ENCODE assay signal across 14 cellular contexts in the genomic region with DNA sequence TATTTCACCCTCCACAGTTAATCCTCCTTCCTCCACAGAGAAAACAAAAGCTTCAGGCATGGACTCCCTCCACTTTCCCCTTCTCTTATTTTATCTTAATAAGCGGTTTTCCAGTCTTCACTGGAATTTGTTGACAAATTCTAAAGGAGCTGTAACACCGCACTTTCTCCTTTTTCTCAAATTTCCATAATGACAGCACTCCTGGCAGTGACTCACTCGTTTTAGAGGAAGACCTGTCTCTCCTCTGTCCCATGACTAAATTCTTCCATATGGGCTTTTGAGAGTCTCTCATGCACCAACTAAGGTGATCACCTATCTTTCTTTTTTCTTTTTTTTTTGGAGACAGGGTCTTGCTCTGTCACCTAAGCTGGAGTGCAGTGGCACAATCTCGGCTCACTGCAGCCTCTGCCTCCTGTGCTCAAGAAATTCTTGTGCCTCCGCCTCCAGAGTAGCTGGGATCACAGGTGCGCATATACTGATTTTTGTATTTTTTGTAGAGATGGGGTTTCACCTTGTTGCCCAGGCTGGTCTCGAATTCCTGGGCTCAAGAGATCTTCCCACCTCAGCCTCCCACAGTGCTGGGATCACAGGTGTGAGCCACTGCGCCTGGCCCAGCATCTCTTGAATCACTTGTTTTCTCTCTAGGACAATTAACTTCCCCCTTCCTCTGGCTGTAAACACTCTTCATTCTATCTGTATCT. TPM values are rescaled to one million over a fixed set of nuclear protein-coding genes. Genes with fewer than 3 reads are reported as not detected.
DNase-seq lines count a peak whose midpoint lies in the region; ATAC-seq, FAIRE-seq and TF ChIP-seq lines count a peak whose summit lies in the region.
"Had no signal": no experiment of that assay in that cellular context is flagged by ENCODE, and none has a peak within 500 bp of the region (broad histone marks: within the 10 kb centered on the region; RNA-seq: fewer than 3 reads in every experiment).

No MANE protein-coding gene starts in this region.

- TF ChIP-seq POLR2A in HepG2 (IDR thresholded peaks at IDR 0.05; ENCODE audit: insufficient read depth in 1 of 2, low read depth in 2 of 2, low read length in 2 of 2), result no peak

- H3K4me2 ChIP-seq in HepG2 (ENCODE audit: low read depth, low read length), result no peak overlapping the region

- peaks cover 0 to 26% of the 10 kb centered on the region in 2 experiments; a peak in 3 of 5 replicates for H3K27me3 ChIP-seq in HepG2 (ENCODE audit: control insufficient read depth in 1 of 2, insufficient read depth in 2 of 2, low read length in 2 of 2)

- H3K4me3 ChIP-seq in HepG2 (replicated peaks in 1 of 3; ENCODE audit: insufficient read depth in 1 of 3, low read depth in 2 of 3, low read length in 3 of 3), result no peak overlapping the region
- H3K4me3 ChIP-seq: left ventricle myocardium inferior had no signal

- H4K20me1 ChIP-seq in HepG2 (ENCODE audit: insufficient read depth, low read length), result no peaks in the 10 kb centered on the region

- no peak for TF ChIP-seq RAD21 in HepG2 (CRISPR knock-in tag; IDR thresholded peaks at IDR 0.05)

- H3K4me3 Mint-ChIP-seq in CD14-positive monocyte, result no peak overlapping the region
- peak overlapping the region; percentile 57 for H3K4me3 Mint-ChIP-seq in activated T-helper 17 cell treated with anti-CD3 and anti-CD28 coated beads, Interleukin-2, amount 50 U/mL, for 72 hours
- H3K4me3 Mint-ChIP-seq: CD8-positive, alpha-beta T cell; nephron had no signal

- TF ChIP-seq CTCF in CD14-positive monocyte (IDR thresholded peaks at IDR 0.05), result no peak
- no peak for TF ChIP-seq CTCF in HepG2 (CRISPR knock-in tag; IDR thresholded peaks at IDR 0.05)

- CTCF ChIA-PET in HepG2 (lab: Yijun Ruan, JAX; ENCODE audit: low intra/inter-chr PET ratio, low total read pairs), result no interaction called here

- no peak overlapping the region for H3K27ac ChIP-seq in HepG2 (ENCODE audit: extremely low read length, insufficient read depth, low read length)
- H3K27ac ChIP-seq: left ventricle myocardium inferior had no signal

- H3K36me3 Mint-ChIP-seq in CD14-positive monocyte, result peaks cover 68 to 80% of the 10 kb centered on the region in 2 donors
- peaks cover 10% of the 10 kb centered on the region for H3K36me3 Mint-ChIP-seq in activated T-helper 17 cell treated with anti-CD3 and anti-CD28 coated beads, Interleukin-2, amount 50 U/mL, for 72 hours (ENCODE audit: low read depth)
- H3K36me3 Mint-ChIP-seq: CD8-positive, alpha-beta T cell had no signal

- H3K79me2 ChIP-seq in HepG2 (ENCODE audit: insufficient read depth, low read length), result no peaks in the 10 kb centered on the region

- H3K36me3 ChIP-seq in HepG2 (replicated peaks in 1 of 2; ENCODE audit: control insufficient read depth in 1 of 2, insufficient read depth in 2 of 2, low read length in 2 of 2), result no peaks in the 10 kb centered on the region
- H3K36me3 ChIP-seq: left ventricle myocardium inferior had no signal

- H3K27me3 Mint-ChIP-seq in CD14-positive monocyte (ENCODE audit: low read depth in 3 of 3), result peaks cover 0 to 6% (median 2%) of the 10 kb centered on the region in 3 donors
- no peaks in the 10 kb centered on the region for H3K27me3 Mint-ChIP-seq in activated T-helper 17 cell treated with anti-CD3 and anti-CD28 coated beads, Interleukin-2, amount 50 U/mL, for 72 hours

- H3K27ac Mint-ChIP-seq in CD14-positive monocyte, result peak overlapping the region in 6 of 7 donors; percentile 5 to 77 (median 44)
- H3K27ac Mint-ChIP-seq in activated T-helper 17 cell treated with anti-CD3 and anti-CD28 coated beads, Interleukin-2, amount 50 U/mL, for 72 hours, result peak overlapping the region; percentile 90
- H3K27ac Mint-ChIP-seq: CD8-positive, alpha-beta T cell; nephron had no signal

- no peak for FAIRE-seq in HepG2 (lab: Jason Lieb, UNC)

- H3K9ac ChIP-seq in HepG2 (ENCODE audit: insufficient read depth, low read depth, low read length), result no peak overlapping the region

- intact Hi-C loops in CD14-positive monocyte (cut with micrococcal nuclease) (loop anchor here in 1 of 2 donors (10.0 kb wide), 1 partner anchor 153 kb away; a partner anchor contains a TSS), HepG2 (cut with micrococcal nuclease; ENCODE audit: unreplicated experiment) (no loop called here)

- in situ Hi-C loops in Caki2 (cut with HindIII; ENCODE audit: low pct_unique_long_range_greater_than_20kb, low sequenced_read_pairs) (no loop called here), HepG2 (cut with HindIII; ENCODE audit: extremely low pct_ligation_motif_present, low pct_unique_long_range_greater_than_20kb) (no loop called here)

- ATAC-seq in activated T-helper 17 cell treated with anti-CD3 and anti-CD28 coated beads, Interleukin-2, amount 50 U/mL, for 72 hours (replicated peaks), result peak; percentile 45
- ATAC-seq in HepG2, result no peak
- ATAC-seq in left lobe of liver, result no peak
- ATAC-seq: CD8-positive, alpha-beta T cell had no signal

- BruUV-seq in HepG2 (replicated peaks; lab: Mats Ljungman, UMichigan), result no TSS peak

- no peak overlapping the region for H2AFZ ChIP-seq in HepG2 (ENCODE audit: low read length)

- POLR2A ChIA-PET in HepG2 (lab: Yijun Ruan, JAX), result no interaction called here

- H3K9me3 Mint-ChIP-seq in CD14-positive monocyte, result peaks cover 0 to 5% (median 0%) of the 10 kb centered on the region in 7 donors
- no peaks in the 10 kb centered on the region for H3K9me3 Mint-ChIP-seq in activated T-helper 17 cell treated with anti-CD3 and anti-CD28 coated beads, Interleukin-2, amount 50 U/mL, for 72 hours
- H3K9me3 Mint-ChIP-seq: CD8-positive, alpha-beta T cell; nephron had no signal

- DNase-seq in CD14-positive monocyte (ENCODE audit: low spot score), result no peak
- DNase-seq in Caki2 (ENCODE audit: low read depth), result peak; percentile 49
- peak; percentile 67 for DNase-seq in kidney tubule cell (ENCODE audit: low spot score)
- no peak for DNase-seq in NOMO-1 treated with DMSO at 0.1 percent for 48 hours (lab: John Stamatoyannopoulos, UW; ENCODE audit: unreplicated experiment)
- no peak for DNase-seq in middle frontal gyrus (ENCODE audit: extremely low spot score, low spot score)
- no peak for DNase-seq in HepG2 (ENCODE audit: low spot score)
- DNase-seq in left lobe of liver (ENCODE audit: low spot score), result no peak
- DNase-seq: activated effector memory CD4-positive, alpha-beta T cell treated with Interleukin-2 at 50 U/mL for 16 hours; left ventricle myocardium inferior; NCI-H2081; SIG-M5 had no signal

- WGBS in HepG2 (ENCODE audit: low lambda C conversion rate), result 42% methylated on average over 8 of the region's 8 CpGs

- H3K9me3 ChIP-seq in HepG2 (ENCODE audit: low read length), result no peaks in the 10 kb centered on the region
- H3K9me3 ChIP-seq: left ventricle myocardium inferior had no signal

- peaks cover 36% of the 10 kb centered on the region for H3K4me1 Mint-ChIP-seq in CD14-positive monocyte
- H3K4me1 Mint-ChIP-seq in activated T-helper 17 cell treated with anti-CD3 and anti-CD28 coated beads, Interleukin-2, amount 50 U/mL, for 72 hours, result peaks cover 20% of the 10 kb centered on the region
- H3K4me1 Mint-ChIP-seq: nephron had no signal

- no peaks in the 10 kb centered on the region for H3K4me1 ChIP-seq in HepG2 (ENCODE audit: insufficient read depth, low read length)
- H3K4me1 ChIP-seq: left ventricle myocardium inferior had no signal

- TF ChIP-seq EP300 in HepG2 (IDR thresholded peaks at IDR 0.05; ENCODE audit: low read depth in 2 of 2, low read length in 2 of 2) (no peak), HepG2 (CRISPR knock-in tag; IDR thresholded peaks at IDR 0.05; ENCODE audit: borderline replicate concordance) (no peak)

RNA-seq across cellular contexts. Expression of a gene that starts 7.7 kb away (rescaled TPM):
- polyA plus RNA-seq in CD14-positive monocyte, result 100 to 1,000 TPM in 1 of 2 donors, 10 to 100 TPM in 1; 71.9 to 117 TPM
- 2.0 and 3.6 TPM in 2 replicates for total RNA-seq in Caki2 (2014; rRNA removed; shearing (Covaris generic); ENCODE audit: low replicate concordance)
- total RNA-seq in activated T-helper 17 cell treated with anti-CD3 and anti-CD28 coated beads, Interleukin-2, amount 50 U/mL, for 72 hours, result 1 to 10 TPM; 4.9 to 6.4 TPM
- 0.11 and 0.20 TPM in 2 replicates for total RNA-seq in HepG2 (2016; rRNA removed; fragmentation: Illumina TruSeq; extraction: Trizol)
- total RNA-seq in HepG2 (2016; cell fraction: cytosol; rRNA removed; fragmentation: Illumina TruSeq; extraction: Trizol; ENCODE audit: low read depth), result not detected in 2 replicates
- 0.09 TPM in 1 of 2 replicates, not detected in the other for total RNA-seq in HepG2 (2016; cell fraction: insoluble cytoplasmic fraction; rRNA removed; fragmentation: Illumina TruSeq; extraction: Trizol)
- not detected in 2 replicates for total RNA-seq in HepG2 (2016; cell fraction: membrane; rRNA removed; fragmentation: Illumina TruSeq; extraction: Trizol)
- total RNA-seq in HepG2 (2016; cell fraction: nucleus; rRNA removed; fragmentation: Illumina TruSeq; extraction: Trizol), result not detected in 2 replicates
- polyA plus RNA-seq in HepG2 (2011; rRNA removed), result 0.01 and 0.09 TPM in 2 replicates
- polyA plus RNA-seq in HepG2 (2011; cell fraction: cytosol; rRNA removed), result 0.05 and 0.11 TPM in 2 replicates
- 0.14 and 1.0 TPM in 2 replicates for polyA plus RNA-seq in HepG2 (2011; cell fraction: nucleus; rRNA removed)
- not detected in 2 replicates for polyA plus RNA-seq in HepG2 (2012)
- not detected in 2 replicates for polyA plus RNA-seq in HepG2 (2016; cell fraction: cytosol; fragmentation: Illumina TruSeq; extraction: Trizol; ENCODE audit: low read depth)
- polyA plus RNA-seq in HepG2 (2016; cell fraction: insoluble cytoplasmic fraction; fragmentation: Illumina TruSeq; extraction: Trizol; ENCODE audit: low read depth), result not detected in 2 replicates
- not detected in 2 replicates for polyA plus RNA-seq in HepG2 (2016; cell fraction: membrane; fragmentation: Illumina TruSeq; extraction: Trizol; ENCODE audit: low read depth)
- polyA plus RNA-seq in HepG2 (2016; cell fraction: nucleus; fragmentation: Illumina TruSeq; extraction: Trizol; ENCODE audit: insufficient read depth, low read depth), result not detected in 2 replicates
- polyA minus RNA-seq in HepG2 (2011; rRNA and poly(A)+ RNA removed; ENCODE audit: low replicate concordance), result not detected in 2 replicates
- polyA minus RNA-seq in HepG2 (2011; cell fraction: cytosol; rRNA and poly(A)+ RNA removed), result not detected in 2 replicates
- polyA minus RNA-seq in HepG2 (2011; cell fraction: nucleus; rRNA and poly(A)+ RNA removed), result not detected in 2 replicates
- 4.3 TPM for total RNA-seq in left lobe of liver

RNA-seq across cellular contexts. Expression of a gene that starts 50.5 kb away (rescaled TPM):
- polyA plus RNA-seq in CD14-positive monocyte (not detected), HepG2 (2011; rRNA removed) (not detected in 2 replicates)
- not detected in 2 replicates for total RNA-seq in Caki2 (2014; rRNA removed; shearing (Covaris generic); ENCODE audit: low replicate concordance)
- under 1 TPM in 1 of 2 donors, not detected in 1; 0.61 TPM for total RNA-seq in activated T-helper 17 cell treated with anti-CD3 and anti-CD28 coated beads, Interleukin-2, amount 50 U/mL, for 72 hours
- total RNA-seq in HepG2 (2016; rRNA removed; fragmentation: Illumina TruSeq; extraction: Trizol) (not detected in 2 replicates), left lobe of liver (not detected)
- total RNA-seq in HepG2 (2016; cell fraction: cytosol; rRNA removed; fragmentation: Illumina TruSeq; extraction: Trizol; ENCODE audit: low read depth), result not detected in 2 replicates
- total RNA-seq in HepG2 (2016; cell fraction: insoluble cytoplasmic fraction; rRNA removed; fragmentation: Illumina TruSeq; extraction: Trizol), result not detected in 2 replicates
- not detected in 2 replicates for total RNA-seq in HepG2 (2016; cell fraction: membrane; rRNA removed; fragmentation: Illumina TruSeq; extraction: Trizol)
- total RNA-seq in HepG2 (2016; cell fraction: nucleus; rRNA removed; fragmentation: Illumina TruSeq; extraction: Trizol), result not detected in 2 replicates
- polyA plus RNA-seq in HepG2 (2011; cell fraction: cytosol; rRNA removed), result not detected in 2 replicates
- polyA plus RNA-seq in HepG2 (2011; cell fraction: nucleus; rRNA removed), result not detected in 2 replicates
- not detected in 2 replicates for polyA plus RNA-seq in HepG2 (2012)
- not detected in 2 replicates for polyA plus RNA-seq in HepG2 (2016; cell fraction: cytosol; fragmentation: Illumina TruSeq; extraction: Trizol; ENCODE audit: low read depth)
- not detected in 2 replicates for polyA plus RNA-seq in HepG2 (2016; cell fraction: insoluble cytoplasmic fraction; fragmentation: Illumina TruSeq; extraction: Trizol; ENCODE audit: low read depth)
- not detected in 2 replicates for polyA plus RNA-seq in HepG2 (2016; cell fraction: membrane; fragmentation: Illumina TruSeq; extraction: Trizol; ENCODE audit: low read depth)
- polyA plus RNA-seq in HepG2 (2016; cell fraction: nucleus; fragmentation: Illumina TruSeq; extraction: Trizol; ENCODE audit: insufficient read depth, low read depth), result not detected in 2 replicates
- not detected in 2 replicates for polyA minus RNA-seq in HepG2 (2011; rRNA and poly(A)+ RNA removed; ENCODE audit: low replicate concordance)
- not detected in 2 replicates for polyA minus RNA-seq in HepG2 (2011; cell fraction: cytosol; rRNA and poly(A)+ RNA removed)
- not detected in 2 replicates for polyA minus RNA-seq in HepG2 (2011; cell fraction: nucleus; rRNA and poly(A)+ RNA removed)
- total RNA-seq: CD8-positive, alpha-beta T cell; left ventricle myocardium inferior had no signal

RNA-seq across cellular contexts. Expression of a gene that starts 53.6 kb away (rescaled TPM):
- polyA plus RNA-seq in CD14-positive monocyte (not detected), HepG2 (2011; rRNA removed) (not detected in 2 replicates)
- total RNA-seq in Caki2 (2014; rRNA removed; shearing (Covaris generic); ENCODE audit: low replicate concordance), result not detected in 2 replicates
- total RNA-seq in activated T-helper 17 cell treated with anti-CD3 and anti-CD28 coated beads, Interleukin-2, amount 50 U/mL, for 72 hours, result under 1 TPM in 1 of 2 donors, not detected in 1; 0.08 TPM
- total RNA-seq in HepG2 (2016; rRNA removed; fragmentation: Illumina TruSeq; extraction: Trizol) (not detected in 2 replicates), left lobe of liver (not detected)
- total RNA-seq in HepG2 (2016; cell fraction: cytosol; rRNA removed; fragmentation: Illumina TruSeq; extraction: Trizol; ENCODE audit: low read depth), result not detected in 2 replicates
- total RNA-seq in HepG2 (2016; cell fraction: insoluble cytoplasmic fraction; rRNA removed; fragmentation: Illumina TruSeq; extraction: Trizol), result not detected in 2 replicates
- total RNA-seq in HepG2 (2016; cell fraction: membrane; rRNA removed; fragmentation: Illumina TruSeq; extraction: Trizol), result not detected in 2 replicates
- not detected in 2 replicates for total RNA-seq in HepG2 (2016; cell fraction: nucleus; rRNA removed; fragmentation: Illumina TruSeq; extraction: Trizol)
- not detected in 2 replicates for polyA plus RNA-seq in HepG2 (2011; cell fraction: cytosol; rRNA removed)
- polyA plus RNA-seq in HepG2 (2011; cell fraction: nucleus; rRNA removed), result 0.05 TPM in 1 of 2 replicates, not detected in the other
- polyA plus RNA-seq in HepG2 (2012), result not detected in 2 replicates
- not detected in 2 replicates for polyA plus RNA-seq in HepG2 (2016; cell fraction: cytosol; fragmentation: Illumina TruSeq; extraction: Trizol; ENCODE audit: low read depth)
- not detected in 2 replicates for polyA plus RNA-seq in HepG2 (2016; cell fraction: insoluble cytoplasmic fraction; fragmentation: Illumina TruSeq; extraction: Trizol; ENCODE audit: low read depth)
- polyA plus RNA-seq in HepG2 (2016; cell fraction: membrane; fragmentation: Illumina TruSeq; extraction: Trizol; ENCODE audit: low read depth), result not detected in 2 replicates
- polyA plus RNA-seq in HepG2 (2016; cell fraction: nucleus; fragmentation: Illumina TruSeq; extraction: Trizol; ENCODE audit: insufficient read depth, low read depth), result not detected in 2 replicates
- polyA minus RNA-seq in HepG2 (2011; rRNA and poly(A)+ RNA removed; ENCODE audit: low replicate concordance), result 0.02 TPM in 1 of 2 replicates, not detected in the other
- polyA minus RNA-seq in HepG2 (2011; cell fraction: cytosol; rRNA and poly(A)+ RNA removed), result not detected in 2 replicates
- polyA minus RNA-seq in HepG2 (2011; cell fraction: nucleus; rRNA and poly(A)+ RNA removed), result not detected in 2 replicates

Comparison
In these comparisons a context has a peak if more than half of its experiments do, and no peak if none do; other contexts are left out.
1. DNase-seq: peak in Caki2 (single experiment) and kidney tubule cell (single experiment); none in CD14-positive monocyte (single experiment), NOMO-1 treated with DMSO at 0.1 percent for 48 hours (single experiment), middle frontal gyrus (single experiment), HepG2 (single experiment) and left lobe of liver (single experiment).